ENCODE assay signal across 8 cellular contexts in the genomic region with DNA sequence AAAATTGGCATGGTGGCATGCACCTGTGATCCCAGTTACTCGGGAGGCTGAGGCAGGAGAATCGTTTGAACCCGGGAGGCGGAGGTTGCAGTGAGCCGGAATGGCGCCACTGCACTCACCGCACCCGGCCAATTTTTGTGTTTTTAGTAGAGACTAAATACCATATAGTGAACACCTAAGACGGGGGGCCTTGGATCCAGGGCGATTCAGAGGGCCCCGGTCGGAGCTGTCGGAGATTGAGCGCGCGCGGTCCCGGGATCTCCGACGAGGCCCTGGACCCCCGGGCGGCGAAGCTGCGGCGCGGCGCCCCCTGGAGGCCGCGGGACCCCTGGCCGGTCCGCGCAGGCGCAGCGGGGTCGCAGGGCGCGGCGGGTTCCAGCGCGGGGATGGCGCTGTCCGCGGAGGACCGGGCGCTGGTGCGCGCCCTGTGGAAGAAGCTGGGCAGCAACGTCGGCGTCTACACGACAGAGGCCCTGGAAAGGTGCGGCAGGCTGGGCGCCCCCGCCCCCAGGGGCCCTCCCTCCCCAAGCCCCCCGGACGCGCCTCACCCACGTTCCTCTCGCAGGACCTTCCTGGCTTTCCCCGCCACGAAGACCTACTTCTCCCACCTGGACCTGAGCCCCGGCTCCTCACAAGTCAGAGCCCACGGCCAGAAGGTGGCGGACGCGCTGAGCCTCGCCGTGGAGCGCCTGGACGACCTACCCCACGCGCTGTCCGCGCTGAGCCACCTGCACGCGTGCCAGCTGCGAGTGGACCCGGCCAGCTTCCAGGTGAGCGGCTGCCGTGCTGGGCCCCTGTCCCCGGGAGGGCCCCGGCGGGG. TPM values are rescaled to one million over a fixed set of nuclear protein-coding genes. Genes with fewer than 3 reads are reported as not detected.
DNase-seq lines count a peak whose midpoint lies in the region; ATAC-seq, FAIRE-seq and TF ChIP-seq lines count a peak whose summit lies in the region.

A gene (plus strand): TSS at position 359 of the 820 bp plus-strand sequence. CDS start 28 bp downstream, at position 387.

- no peak within 1 kb of the TSS for H3K27ac Mint-ChIP-seq in stimulated activated memory B cell treated with anti-CD40 and anti-IgM and Interleukin-4, amounts not matched to agents 10 μg/mL and 1 μg/mL and 100 μg/mL, for 72 hours

- no peak within 1 kb of the TSS for H3K9ac ChIP-seq in kidney (ENCODE audit: low read length in 2 of 2)

- TF ChIP-seq CTCF in body of pancreas (IDR thresholded peaks at IDR 0.05) = peak in 1 of 7 experiments; percentile 18
- TF ChIP-seq CTCF in kidney (IDR thresholded peaks at IDR 0.05; ENCODE audit: borderline replicate concordance, extremely low read depth, insufficient read depth) = no peak

- FAIRE-seq in kidney (lab: Jason Lieb, UNC) = no peak

- DNase-seq in DMS53 (lab: John Stamatoyannopoulos, UW) = peak; percentile 63
- no peak for DNase-seq in DMS53 treated with DMSO at 0.1 percent for 48 hours (lab: John Stamatoyannopoulos, UW; ENCODE audit: unreplicated experiment)
- peak in 2 of 4 donors; percentile 24 for DNase-seq in body of pancreas
- peak; percentile 69 for DNase-seq in kidney
- no peak for DNase-seq in COLO829 (ENCODE audit: low spot score)

- TF ChIP-seq POLR2A in body of pancreas (IDR thresholded peaks at IDR 0.05) = no peak

- peaks cover 4 to 21% of the 10 kb centered on the region in 2 donors for H3K27me3 ChIP-seq in body of pancreas

- peaks cover 5% of the 10 kb centered on the region for H3K4me1 Mint-ChIP-seq in stimulated activated memory B cell treated with anti-CD40 and anti-IgM and Interleukin-4, amounts not matched to agents 10 μg/mL and 1 μg/mL and 100 μg/mL, for 72 hours

- no peaks in the 10 kb centered on the region for H3K9me3 Mint-ChIP-seq in stimulated activated memory B cell treated with anti-CD40 and anti-IgM and Interleukin-4, amounts not matched to agents 10 μg/mL and 1 μg/mL and 100 μg/mL, for 72 hours

- no peaks in the 10 kb centered on the region for H3K9me3 ChIP-seq in body of pancreas
- H3K9me3 ChIP-seq in kidney (ENCODE audit: control insufficient read depth in 1 of 2, low read length in 2 of 2) = no peaks in the 10 kb centered on the region

- WGBS in body of pancreas, 2 donors = 9 to 33% methylated on average over 8 to 55 of the region's 83 CpGs

- H3K4me3 ChIP-seq in body of pancreas (no peak within 1 kb of the TSS), kidney (ENCODE audit: low read length in 2 of 2) (no peak within 1 kb of the TSS)

- H3K4me3 Mint-ChIP-seq in stimulated activated memory B cell treated with anti-CD40 and anti-IgM and Interleukin-4, amounts not matched to agents 10 μg/mL and 1 μg/mL and 100 μg/mL, for 72 hours = no peak within 1 kb of the TSS

- peaks cover 4% of the 10 kb centered on the region for H3K36me3 Mint-ChIP-seq in stimulated activated memory B cell treated with anti-CD40 and anti-IgM and Interleukin-4, amounts not matched to agents 10 μg/mL and 1 μg/mL and 100 μg/mL, for 72 hours

- H3K27ac ChIP-seq in body of pancreas = no peak within 1 kb of the TSS
- no peak within 1 kb of the TSS for H3K27ac ChIP-seq in kidney (ENCODE audit: low read depth in 2 of 2, low read length in 2 of 2)

- H3K36me3 ChIP-seq in body of pancreas (replicated peaks in 1 of 2; ENCODE audit: insufficient read depth in 1 of 2, low read depth in 2 of 2) (no peaks in the 10 kb centered on the region), kidney (ENCODE audit: control insufficient read depth in 1 of 2, insufficient read depth in 2 of 2, low read length in 2 of 2) (no peaks in the 10 kb centered on the region)

- H3K4me1 ChIP-seq in body of pancreas (peaks cover 18% of the 10 kb centered on the region), kidney (ENCODE audit: control insufficient read depth in 1 of 2, insufficient read depth in 1 of 2, low read depth in 1 of 2, low read length in 2 of 2) (peaks cover 0 to 3% of the 10 kb centered on the region in 2 donors)

- ATAC-seq in body of pancreas = peak; percentile 12
- peak; percentile 2 for ATAC-seq in stimulated activated memory B cell treated with anti-CD40 and anti-IgM and Interleukin-4, amounts not matched to agents 10 μg/mL and 1 μg/mL and 100 μg/mL, for 72 hours
- no peak for ATAC-seq in GM19351 (IDR thresholded peaks at IDR 0.05; ENCODE audit: unreplicated experiment)

- H3K27me3 Mint-ChIP-seq in stimulated activated memory B cell treated with anti-CD40 and anti-IgM and Interleukin-4, amounts not matched to agents 10 μg/mL and 1 μg/mL and 100 μg/mL, for 72 hours = peaks cover 24% of the 10 kb centered on the region

- intact Hi-C loops in body of pancreas (cut with DNase I) = no loop called here
- intact Hi-C loops in kidney (cut with DNase I) = no loop called here

TF ChIP-seq in PFSK-1, 5 proteins besides CTCF, POLR2A, EP300 and RAD21:
- no peak for TF ChIP-seq TAF1 (IDR thresholded peaks at IDR 0.05; ENCODE audit: borderline replicate concordance, insufficient read depth, low read length)
- TF ChIP-seq, protein P1, sequence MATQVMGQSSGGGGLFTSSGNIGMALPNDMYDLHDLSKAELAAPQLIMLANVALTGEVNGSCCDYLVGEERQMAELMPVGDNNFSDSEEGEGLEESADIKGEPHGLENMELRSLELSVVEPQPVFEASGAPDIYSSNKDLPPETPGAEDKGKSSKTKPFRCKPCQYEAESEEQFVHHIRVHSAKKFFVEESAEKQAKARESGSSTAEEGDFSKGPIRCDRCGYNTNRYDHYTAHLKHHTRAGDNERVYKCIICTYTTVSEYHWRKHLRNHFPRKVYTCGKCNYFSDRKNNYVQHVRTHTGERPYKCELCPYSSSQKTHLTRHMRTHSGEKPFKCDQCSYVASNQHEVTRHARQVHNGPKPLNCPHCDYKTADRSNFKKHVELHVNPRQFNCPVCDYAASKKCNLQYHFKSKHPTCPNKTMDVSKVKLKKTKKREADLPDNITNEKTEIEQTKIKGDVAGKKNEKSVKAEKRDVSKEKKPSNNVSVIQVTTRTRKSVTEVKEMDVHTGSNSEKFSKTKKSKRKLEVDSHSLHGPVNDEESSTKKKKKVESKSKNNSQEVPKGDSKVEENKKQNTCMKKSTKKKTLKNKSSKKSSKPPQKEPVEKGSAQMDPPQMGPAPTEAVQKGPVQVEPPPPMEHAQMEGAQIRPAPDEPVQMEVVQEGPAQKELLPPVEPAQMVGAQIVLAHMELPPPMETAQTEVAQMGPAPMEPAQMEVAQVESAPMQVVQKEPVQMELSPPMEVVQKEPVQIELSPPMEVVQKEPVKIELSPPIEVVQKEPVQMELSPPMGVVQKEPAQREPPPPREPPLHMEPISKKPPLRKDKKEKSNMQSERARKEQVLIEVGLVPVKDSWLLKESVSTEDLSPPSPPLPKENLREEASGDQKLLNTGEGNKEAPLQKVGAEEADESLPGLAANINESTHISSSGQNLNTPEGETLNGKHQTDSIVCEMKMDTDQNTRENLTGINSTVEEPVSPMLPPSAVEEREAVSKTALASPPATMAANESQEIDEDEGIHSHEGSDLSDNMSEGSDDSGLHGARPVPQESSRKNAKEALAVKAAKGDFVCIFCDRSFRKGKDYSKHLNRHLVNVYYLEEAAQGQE (IDR thresholded peaks at IDR 0.05; ENCODE audit: insufficient read depth in 1 of 2, low read depth in 2 of 2, low read length in 2 of 2) = peak; percentile 27 to 76; a peak in 3 of 4 replicates

RNA-seq across cellular contexts. Expression of the gene that starts here (rescaled TPM):
- polyA plus RNA-seq in PFSK-1 (2012; ENCODE audit: insufficient read length, low read depth) = 13.3 TPM
- not detected for total RNA-seq in body of pancreas
- not detected for total RNA-seq in kidney
- not detected for polyA plus RNA-seq in kidney (ENCODE audit: insufficient read depth, low read depth, low replicate concordance)

Comparison
In these comparisons a context has a peak if more than half of its experiments do, and no peak if none do; other contexts are left out.
1. Peak in ATAC-seq in body of pancreas; RNA of the gene not detected or under 1 TPM.
2. Peak in DNase-seq in kidney; RNA of the gene not detected or under 1 TPM.